In genomic region chr22:39297490-39298193, GRCh38 we compare ENCODE assay signal across 9 cellular contexts. TPM values are rescaled to one million over a fixed set of nuclear protein-coding genes. Genes with fewer than 3 reads are reported as not detected.
DNase-seq lines count a peak whose midpoint lies in the region; ATAC-seq and TF ChIP-seq lines count a peak whose summit lies in the region.
"Had no signal": no experiment of that assay in that cellular context is flagged by ENCODE, and none has a peak within 500 bp of the region (broad histone marks: within the 10 kb centered on the region; RNA-seq: fewer than 3 reads in every experiment).

No MANE protein-coding gene starts in this region.

- intact Hi-C loops in Caco-2 (cut with micrococcal nuclease; ENCODE audit: unreplicated experiment), result no loop called here

- H3K36me3 ChIP-seq in Caco-2 (ENCODE audit: control insufficient read depth, insufficient read depth, low read length) (no peaks in the 10 kb centered on the region), duodenal mucosa (ENCODE audit: control insufficient read depth in 1 of 2, insufficient read depth in 2 of 2, low read length in 2 of 2) (no peaks in the 10 kb centered on the region)

- H3K4me1 Mint-ChIP-seq in Caco-2 (ENCODE audit: low read depth, unreplicated experiment) (peaks cover 38% of the 10 kb centered on the region), nephron progenitor cell (peaks cover 56% of the 10 kb centered on the region)

- POLR2A ChIA-PET in Caco-2 (lab: Charles Lee), result no interaction called here

- TF ChIP-seq CTCF in Caco-2 (IDR thresholded peaks at IDR 0.05; ENCODE audit: insufficient read depth in 1 of 2, low read depth in 1 of 2, low read length in 1 of 2, severe bottlenecking in 1 of 2, unreplicated experiment in 1 of 2) (no peak), nephron progenitor cell (IDR thresholded peaks at IDR 0.05) (no peak)

- H3K27ac ChIP-seq in duodenal mucosa (ENCODE audit: low read depth, low read length), result peak overlapping the region; percentile 56

- H3K9me3 Mint-ChIP-seq in Caco-2 (ENCODE audit: unreplicated experiment) (no peaks in the 10 kb centered on the region), nephron progenitor cell (peaks cover 7% of the 10 kb centered on the region)
- H3K9me3 Mint-ChIP-seq: memory B cell had no signal

- ATAC-seq in HG02623 (IDR thresholded peaks at IDR 0.05; ENCODE audit: unreplicated experiment) (no peak), GM21423 (IDR thresholded peaks at IDR 0.05; ENCODE audit: unreplicated experiment) (no peak)

- no peaks in the 10 kb centered on the region for H3K36me3 Mint-ChIP-seq in Caco-2 (ENCODE audit: insufficient read depth, unreplicated experiment)
- no peaks in the 10 kb centered on the region for H3K36me3 Mint-ChIP-seq in nephron progenitor cell (ENCODE audit: low read depth)
- H3K36me3 Mint-ChIP-seq: memory B cell had no signal

- BruUV-seq in Caco-2 (replicated peaks; lab: Mats Ljungman, UMichigan), result no TSS peak

- H3K9ac ChIP-seq in duodenal mucosa (ENCODE audit: low read depth in 1 of 2, low read length in 2 of 2), result no peak overlapping the region

- CTCF ChIA-PET in Caco-2 (lab: Charles Lee), result no interaction called here

- no peaks in the 10 kb centered on the region for H3K27me3 Mint-ChIP-seq in Caco-2 (ENCODE audit: insufficient read depth, unreplicated experiment)
- peaks cover 13% of the 10 kb centered on the region for H3K27me3 Mint-ChIP-seq in nephron progenitor cell (ENCODE audit: low read depth, poor library complexity)

- DNase-seq in Caco-2 (no peak), NCI-H1105 treated with DMSO at 0.1 percent for 48 hours (lab: John Stamatoyannopoulos, UW) (peak; percentile 64), nephron progenitor cell (no peak), T1000 (lab: John Stamatoyannopoulos, UW) (no peak)
- DNase-seq in activated CD4-positive, alpha-beta T cell treated with anti-CD3 and anti-CD28 coated beads for 1 hour, result no peak

- H3K27me3 ChIP-seq in Caco-2 (replicated peaks; ENCODE audit: control insufficient read depth, insufficient read depth, low read length), result no peaks in the 10 kb centered on the region
- H3K27me3 ChIP-seq in duodenal mucosa (ENCODE audit: control insufficient read depth in 1 of 2, insufficient read depth in 2 of 2, low read length in 2 of 2), result no peaks in the 10 kb centered on the region

- H3K4me3 Mint-ChIP-seq in Caco-2 (ENCODE audit: unreplicated experiment), result no peak overlapping the region
- H3K4me3 Mint-ChIP-seq in nephron progenitor cell, result no peak overlapping the region

- peak overlapping the region; percentile 19 for H3K27ac Mint-ChIP-seq in Caco-2 (ENCODE audit: unreplicated experiment)
- H3K27ac Mint-ChIP-seq in nephron progenitor cell, result peak overlapping the region; percentile 29
- H3K27ac Mint-ChIP-seq: memory B cell had no signal

- H3K4me3 ChIP-seq in Caco-2 (ENCODE audit: low read depth, low read length), result no peak overlapping the region
- H3K4me3 ChIP-seq in duodenal mucosa (ENCODE audit: low read depth in 1 of 2, low read length in 2 of 2), result no peak overlapping the region

- H3K4me1 ChIP-seq in Caco-2 (peaks cover 60% of the 10 kb centered on the region), duodenal mucosa (ENCODE audit: control insufficient read depth in 1 of 2, insufficient read depth in 2 of 2, low read length in 2 of 2) (peaks cover 27 to 30% of the 10 kb centered on the region in 2 donors)

- H3K9me3 ChIP-seq in Caco-2 (no peaks in the 10 kb centered on the region), duodenal mucosa (ENCODE audit: control insufficient read depth in 1 of 2, low read length in 2 of 2) (no peaks in the 10 kb centered on the region)

RNA-seq across cellular contexts. Expression of gene RPL3, which starts 21.8 kb away (rescaled TPM):
- 1,668 and 1,699 TPM in 2 replicates for total RNA-seq in Caco-2 (2022)

RNA-seq across cellular contexts. Expression of gene SYNGR1, which starts 52.1 kb away (rescaled TPM):
- 20.2 and 21.9 TPM in 2 replicates for total RNA-seq in Caco-2 (2022)

RNA-seq across cellular contexts. Expression of gene PDGFB, which starts 52.9 kb away (rescaled TPM):
- total RNA-seq in Caco-2 (2022), result 7.2 and 8.3 TPM in 2 replicates
